Comparison of ENCODE assay signal across 15 cellular contexts in genomic region chr20:63855363-63856110, GRCh38. TPM values are rescaled to one million over a fixed set of nuclear protein-coding genes. Genes with fewer than 3 reads are reported as not detected.
DNase-seq lines count a peak whose midpoint lies in the region; ATAC-seq and TF ChIP-seq lines count a peak whose summit lies in the region.
"Had no signal": no experiment of that assay in that cellular context is flagged by ENCODE, and none has a peak within 500 bp of the region (broad histone marks: within the 10 kb centered on the region; RNA-seq: fewer than 3 reads in every experiment).

No MANE protein-coding gene starts in this region.

- no peaks in the 10 kb centered on the region for H3K36me3 Mint-ChIP-seq in WTC11
- H3K36me3 Mint-ChIP-seq in activated T-helper 1 cell treated with anti-CD3 and anti-CD28 coated beads, Interleukin-12 subunit alpha, Interleukin-12 subunit beta, Interleukin-2, Interleukin-4 antibody, amounts not matched to agents 30 ng/mL and 10 ng/mL and 1 ng/mL, durations not matched to agents 14 hours and 24 hours and 36 hours (ENCODE audit: low read depth): no peaks in the 10 kb centered on the region

- no peaks in the 10 kb centered on the region for H3K36me3 ChIP-seq in ACC112 (ENCODE audit: insufficient read depth, low read length)

- peaks cover 45% of the 10 kb centered on the region for H3K4me1 Mint-ChIP-seq in WTC11
- peaks cover 8% of the 10 kb centered on the region for H3K4me1 Mint-ChIP-seq in activated T-helper 1 cell treated with anti-CD3 and anti-CD28 coated beads, Interleukin-12 subunit alpha, Interleukin-12 subunit beta, Interleukin-2, Interleukin-4 antibody, amounts not matched to agents 30 ng/mL and 10 ng/mL and 1 ng/mL, durations not matched to agents 14 hours and 24 hours and 36 hours (ENCODE audit: low read depth)

- ATAC-seq in WTC11: peak; percentile 9
- ATAC-seq in left ventricle myocardium superior: peak; percentile 4
- ATAC-seq in GM18870 (IDR thresholded peaks at IDR 0.05; ENCODE audit: unreplicated experiment): no peak

- H2AFZ ChIP-seq in ACC112 (ENCODE audit: low read length, unreplicated experiment): no peak overlapping the region

- peak overlapping the region; percentile 51 for H3K4me3 Mint-ChIP-seq in WTC11
- H3K4me3 Mint-ChIP-seq in activated T-helper 1 cell treated with anti-CD3 and anti-CD28 coated beads, Interleukin-12 subunit alpha, Interleukin-12 subunit beta, Interleukin-2, Interleukin-4 antibody, amounts not matched to agents 30 ng/mL and 10 ng/mL and 1 ng/mL, durations not matched to agents 14 hours and 24 hours and 36 hours: no peak overlapping the region

- POLR2A ChIA-PET in WTC11 (lab: Charles Lee): interaction anchor here (0.8 to 2.7 kb wide), 4 partner anchors 8 to 318 kb away, joined by 3 to 18 read pairs (median 7); partner anchors contain the start of genes PTK6 and TPD52L2

- H3K4me3 ChIP-seq in ACC112 (ENCODE audit: low read depth, low read length): peak overlapping the region; percentile 61

- H3K79me2 ChIP-seq in ACC112 (ENCODE audit: control insufficient read depth, insufficient read depth, low read length, unreplicated experiment): no peaks in the 10 kb centered on the region

- intact Hi-C loops in left ventricle myocardium superior (cut with micrococcal nuclease) (no loop called here), posterior vena cava (cut with DNase I) (no loop called here)
- intact Hi-C loops in activated T-helper 1 cell treated with anti-CD3 and anti-CD28 coated beads, Interleukin-12 subunit alpha, Interleukin-12 subunit beta, Interleukin-2, Interleukin-4 antibody, amounts not matched to agents 30 ng/mL and 10 ng/mL and 1 ng/mL, durations not matched to agents 14 hours and 24 hours and 36 hours (cut with micrococcal nuclease): no loop called here

- no peak for TF ChIP-seq CTCF in WTC11 (IDR thresholded peaks at IDR 0.05)

- H3K9me3 Mint-ChIP-seq in WTC11: no peaks in the 10 kb centered on the region
- H3K9me3 Mint-ChIP-seq in activated T-helper 1 cell treated with anti-CD3 and anti-CD28 coated beads, Interleukin-12 subunit alpha, Interleukin-12 subunit beta, Interleukin-2, Interleukin-4 antibody, amounts not matched to agents 30 ng/mL and 10 ng/mL and 1 ng/mL, durations not matched to agents 14 hours and 24 hours and 36 hours: no peaks in the 10 kb centered on the region

- no peak overlapping the region for H3K27ac ChIP-seq in ACC112 (ENCODE audit: low read depth, low read length)

- H3K4me1 ChIP-seq in ACC112 (ENCODE audit: control insufficient read depth, insufficient read depth, low read length, unreplicated experiment): peaks cover 33% of the 10 kb centered on the region

- DNase-seq in WTC11 (ENCODE audit: low spot score) (no peak), left ventricle myocardium superior (no peak), posterior vena cava (ENCODE audit: low spot score) (peak; percentile 79), putamen (ENCODE audit: low spot score) (no peak), DMS79 (lab: John Stamatoyannopoulos, UW) (no peak)
- DNase-seq in activated T-helper 1 cell treated with anti-CD3 and anti-CD28 coated beads, Interleukin-12 subunit alpha, Interleukin-12 subunit beta, Interleukin-2, Interleukin-4 antibody, amounts not matched to agents 30 ng/mL and 10 ng/mL and 1 ng/mL, durations not matched to agents 14 hours and 24 hours and 36 hours (ENCODE audit: low spot score): no peak
- DNase-seq: activated CD8-positive, alpha-beta memory T cell treated with anti-CD3 and anti-CD28 coated beads, Interleukin-2, amount 50 U/mL, for 4 hours; amygdala; erythroblast; NCI-H2107; OCI-M1 had no signal

- H3K27ac Mint-ChIP-seq in WTC11: no peak overlapping the region
- no peak overlapping the region for H3K27ac Mint-ChIP-seq in activated T-helper 1 cell treated with anti-CD3 and anti-CD28 coated beads, Interleukin-12 subunit alpha, Interleukin-12 subunit beta, Interleukin-2, Interleukin-4 antibody, amounts not matched to agents 30 ng/mL and 10 ng/mL and 1 ng/mL, durations not matched to agents 14 hours and 24 hours and 36 hours

- CTCF ChIA-PET in WTC11 (lab: Charles Lee): interaction anchor here (0.6 to 3.4 kb wide), 18 partner anchors 8 to 372 kb away, joined by 3 to 29 read pairs (median 4); partner anchors contain the start of genes ARFRP1, PRPF6, SAMD10 and TPD52L2

- H3K27me3 ChIP-seq in ACC112 (ENCODE audit: insufficient read depth, low read length): peaks cover 15% of the 10 kb centered on the region

- peaks cover 9% of the 10 kb centered on the region for H3K27me3 Mint-ChIP-seq in WTC11 (ENCODE audit: low read depth)
- H3K27me3 Mint-ChIP-seq in activated T-helper 1 cell treated with anti-CD3 and anti-CD28 coated beads, Interleukin-12 subunit alpha, Interleukin-12 subunit beta, Interleukin-2, Interleukin-4 antibody, amounts not matched to agents 30 ng/mL and 10 ng/mL and 1 ng/mL, durations not matched to agents 14 hours and 24 hours and 36 hours (ENCODE audit: insufficient read depth): peaks cover 11% of the 10 kb centered on the region

TF ChIP-seq in WTC11, 78 proteins besides CTCF, POLR2A, EP300 and RAD21 (continues in another document):
- TF ChIP-seq HMGA2 (CRISPR knock-in tag; IDR thresholded peaks at IDR 0.05) (no peak), ZNF512 (CRISPR knock-in tag; IDR thresholded peaks at IDR 0.05; ENCODE audit: borderline replicate concordance) (no peak), SMAD3 (CRISPR knock-in tag; IDR thresholded peaks at IDR 0.05; ENCODE audit: borderline replicate concordance) (no peak), ZNF396 (CRISPR knock-in tag; IDR thresholded peaks at IDR 0.05; ENCODE audit: borderline replicate concordance) (no peak), CBFB (CRISPR knock-in tag; IDR thresholded peaks at IDR 0.05; ENCODE audit: low read depth) (no peak), ETV6 (CRISPR knock-in tag; IDR thresholded peaks at IDR 0.05) (no peak), USF1 (CRISPR knock-in tag; IDR thresholded peaks at IDR 0.05) (no peak), NFYB (CRISPR knock-in tag; conservative IDR thresholded peaks at IDR 0.05; ENCODE audit: low read depth) (no peak), SMAD4 (CRISPR knock-in tag; IDR thresholded peaks at IDR 0.05) (no peak), MYBL2 (CRISPR knock-in tag; IDR thresholded peaks at IDR 0.05) (no peak), ZNF317 (CRISPR knock-in tag; IDR thresholded peaks at IDR 0.05; ENCODE audit: borderline replicate concordance, low read depth) (no peak), ZBTB21 (CRISPR knock-in tag; IDR thresholded peaks at IDR 0.05; ENCODE audit: borderline replicate concordance) (no peak), RORB (CRISPR knock-in tag; IDR thresholded peaks at IDR 0.05) (no peak), IRF2 (CRISPR knock-in tag; IDR thresholded peaks at IDR 0.05; ENCODE audit: borderline replicate concordance, low read depth) (no peak), PRRX2 (CRISPR knock-in tag; IDR thresholded peaks at IDR 0.05) (no peak), NR3C1 (CRISPR knock-in tag; conservative IDR thresholded peaks at IDR 0.05; ENCODE audit: low read depth) (no peak), MAX (CRISPR knock-in tag; IDR thresholded peaks at IDR 0.05) (no peak)

RNA-seq across cellular contexts. Expression of gene ABHD16B, which starts 5.8 kb away (rescaled TPM):
- total RNA-seq in WTC11 (2021) (0.11 TPM in 1 of 3 replicates, not detected in the others), left ventricle myocardium superior (not detected), posterior vena cava (not detected)
- not detected in 2 replicates for total RNA-seq in activated T-helper 1 cell treated with anti-CD3 and anti-CD28 coated beads, Interleukin-12 subunit alpha, Interleukin-12 subunit beta, Interleukin-2, Interleukin-4 antibody, amounts not matched to agents 30 ng/mL and 10 ng/mL and 1 ng/mL, durations not matched to agents 14 hours and 24 hours and 36 hours
- total RNA-seq: lung microvascular endothelial cell, pulmonary artery endothelial cell had no signal

RNA-seq across cellular contexts. Expression of gene TPD52L2, which starts 9.5 kb away (rescaled TPM):
- total RNA-seq in WTC11 (2021) (80.8 to 87.2 TPM (median 85.6 TPM) in 3 replicates), left ventricle myocardium superior (78.0 TPM), posterior vena cava (100 to 1,000 TPM; 113 to 132 TPM)
- 65.9 and 73.2 TPM in 2 replicates for total RNA-seq in activated T-helper 1 cell treated with anti-CD3 and anti-CD28 coated beads, Interleukin-12 subunit alpha, Interleukin-12 subunit beta, Interleukin-2, Interleukin-4 antibody, amounts not matched to agents 30 ng/mL and 10 ng/mL and 1 ng/mL, durations not matched to agents 14 hours and 24 hours and 36 hours

RNA-seq across cellular contexts. Expression of gene ZBTB46, which starts 24.5 kb away (rescaled TPM):
- total RNA-seq in WTC11 (2021) (18.9 to 20.1 TPM (median 20.1 TPM) in 3 replicates), left ventricle myocardium superior (13.1 TPM), posterior vena cava (10 to 100 TPM in 1 of 2 donors, 1 to 10 TPM in 1; 6.8 to 11.9 TPM)
- total RNA-seq in activated T-helper 1 cell treated with anti-CD3 and anti-CD28 coated beads, Interleukin-12 subunit alpha, Interleukin-12 subunit beta, Interleukin-2, Interleukin-4 antibody, amounts not matched to agents 30 ng/mL and 10 ng/mL and 1 ng/mL, durations not matched to agents 14 hours and 24 hours and 36 hours: 1.1 and 1.2 TPM in 2 replicates

RNA-seq across cellular contexts. Expression of gene DNAJC5, which starts 39.4 kb away (rescaled TPM):
- total RNA-seq in WTC11 (2021) (28.5 to 31.5 TPM (median 29.6 TPM) in 3 replicates), left ventricle myocardium superior (47.3 TPM), posterior vena cava (10 to 100 TPM; 31.1 to 31.7 TPM)
- total RNA-seq in activated T-helper 1 cell treated with anti-CD3 and anti-CD28 coated beads, Interleukin-12 subunit alpha, Interleukin-12 subunit beta, Interleukin-2, Interleukin-4 antibody, amounts not matched to agents 30 ng/mL and 10 ng/mL and 1 ng/mL, durations not matched to agents 14 hours and 24 hours and 36 hours: 47.5 and 48.2 TPM in 2 replicates
